In the genomic region with DNA sequence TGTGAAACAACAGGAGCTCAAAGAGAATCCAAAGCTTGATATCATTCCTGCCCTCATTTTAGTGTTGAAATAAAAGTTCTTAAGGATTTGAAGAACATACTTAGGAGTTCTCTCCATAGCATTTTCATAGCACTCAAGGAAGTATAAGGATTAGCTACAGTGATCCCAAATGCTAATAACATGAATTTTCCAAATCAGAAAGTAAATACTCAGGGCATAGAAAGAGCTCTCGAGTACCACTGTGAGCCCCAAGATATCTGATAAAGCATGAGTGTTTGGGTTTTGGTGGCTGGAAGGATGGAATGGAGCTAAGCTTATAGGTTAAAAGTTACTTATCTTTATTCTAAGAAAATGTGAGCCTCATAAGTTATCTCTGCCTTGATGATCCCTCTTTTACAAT, we compare ENCODE assay signal across 10 cellular contexts.
"Had no signal": no experiment of that assay in that cellular context is flagged by ENCODE, and none has a peak within 500 bp of the region (broad histone marks: within the 10 kb centered on the region; RNA-seq: fewer than 3 reads in every experiment).

No MANE protein-coding gene starts in this region.

- FAIRE-seq: HTR-8/SVneo, K562 had no signal

- H3K4me1 ChIP-seq: HAP-1 had no signal

- H3K27ac ChIP-seq: GM23248 had no signal

- H3K9me3 ChIP-seq: HAP-1 had no signal

- H3K4me3 ChIP-seq: GM23248, HAP-1, K562 had no signal

- H3K27ac Mint-ChIP-seq: HFFc6 had no signal

- DNase-seq: GM23248, GOT3, H7, HFFc6, IMR-90, KG1 had no signal

- H3K36me3 ChIP-seq: HAP-1 had no signal

- H3K4me3 Mint-ChIP-seq: HFFc6 had no signal

- ATAC-seq: HCT116, K562 had no signal
